Comparison of ENCODE assay signal across 8 cellular contexts in genomic region chr1:62045579-62045978, GRCh38.
DNase-seq lines count a peak whose midpoint lies in the region; ATAC-seq and TF ChIP-seq lines count a peak whose summit lies in the region.
"Had no signal": no experiment of that assay in that cellular context is flagged by ENCODE, and none has a peak within 500 bp of the region (broad histone marks: within the 10 kb centered on the region; RNA-seq: fewer than 3 reads in every experiment).

No MANE protein-coding gene starts in this region.

- CTCF ChIA-PET in activated CD8-positive, alpha-beta T cell treated with anti-CD3 and anti-CD28 coated beads for 36 hours (lab: Charles Lee): interaction anchor here (1.1 to 1.5 kb wide), 2 partner anchors 37 to 86 kb away, joined by 3 to 4 read pairs; no protein-coding TSS in a partner anchor

- H3K4me1 Mint-ChIP-seq in endothelial cell (ENCODE audit: unreplicated experiment): peaks cover 15% of the 10 kb centered on the region
- H3K4me1 Mint-ChIP-seq in activated CD8-positive, alpha-beta T cell treated with anti-CD3 and anti-CD28 coated beads for 36 hours (ENCODE audit: low read depth): no peaks in the 10 kb centered on the region

- no peak overlapping the region for H3K27ac Mint-ChIP-seq in endothelial cell (ENCODE audit: unreplicated experiment)
- H3K27ac Mint-ChIP-seq in activated CD8-positive, alpha-beta T cell treated with anti-CD3 and anti-CD28 coated beads for 36 hours: no peak overlapping the region

- no peaks in the 10 kb centered on the region for H3K27me3 Mint-ChIP-seq in endothelial cell (ENCODE audit: unreplicated experiment)
- H3K27me3 Mint-ChIP-seq in activated CD8-positive, alpha-beta T cell treated with anti-CD3 and anti-CD28 coated beads for 36 hours: no peaks in the 10 kb centered on the region

- DNase-seq in H4 (ENCODE audit: low spot score) (peak; percentile 49), NCI-H2107 treated with DMSO at 0.1 percent for 48 hours (lab: John Stamatoyannopoulos, UW; ENCODE audit: unreplicated experiment) (peak; percentile 54), cerebellar cortex (ENCODE audit: low spot score) (peak; percentile 98), renal cortical epithelial cell (ENCODE audit: low read depth) (peak; percentile 54), endothelial cell (ENCODE audit: low spot score) (no peak)
- no peak for DNase-seq in activated CD8-positive, alpha-beta T cell treated with anti-CD3 and anti-CD28 coated beads for 36 hours
- DNase-seq: activated CD4-positive, alpha-beta T cell treated with anti-CD3 and anti-CD28 coated beads, Interleukin-2, amount 50 U/mL, for 4 hours had no signal

- no peaks in the 10 kb centered on the region for H3K36me3 Mint-ChIP-seq in endothelial cell (ENCODE audit: low read depth, unreplicated experiment)
- no peaks in the 10 kb centered on the region for H3K36me3 Mint-ChIP-seq in activated CD8-positive, alpha-beta T cell treated with anti-CD3 and anti-CD28 coated beads for 36 hours (ENCODE audit: low read depth)

- TF ChIP-seq CTCF in endothelial cell (IDR thresholded peaks at IDR 0.05; ENCODE audit: unreplicated experiment): no peak
- no peak for TF ChIP-seq CTCF in activated CD8-positive, alpha-beta T cell treated with anti-CD3 and anti-CD28 coated beads for 36 hours (IDR thresholded peaks at IDR 0.05)

- no peaks in the 10 kb centered on the region for H3K9me3 Mint-ChIP-seq in endothelial cell (ENCODE audit: unreplicated experiment)
- H3K9me3 Mint-ChIP-seq in activated CD8-positive, alpha-beta T cell treated with anti-CD3 and anti-CD28 coated beads for 36 hours: no peaks in the 10 kb centered on the region

- no peak for ATAC-seq in activated CD8-positive, alpha-beta T cell treated with anti-CD3 and anti-CD28 coated beads for 36 hours
- no peak for ATAC-seq in GM18511 (IDR thresholded peaks at IDR 0.05; ENCODE audit: unreplicated experiment)

- intact Hi-C loops in activated CD8-positive, alpha-beta T cell treated with anti-CD3 and anti-CD28 coated beads for 36 hours (cut with micrococcal nuclease): no loop called here

- no peak overlapping the region for H3K4me3 Mint-ChIP-seq in endothelial cell (ENCODE audit: unreplicated experiment)
- no peak overlapping the region for H3K4me3 Mint-ChIP-seq in activated CD8-positive, alpha-beta T cell treated with anti-CD3 and anti-CD28 coated beads for 36 hours

- POLR2A ChIA-PET in activated CD8-positive, alpha-beta T cell treated with anti-CD3 and anti-CD28 coated beads for 36 hours (lab: Charles Lee): no interaction called here

Comparison
In these comparisons a context has a peak if more than half of its experiments do, and no peak if none do; other contexts are left out.
1. DNase-seq: peak in H4 (single experiment), NCI-H2107 treated with DMSO at 0.1 percent for 48 hours (single experiment), cerebellar cortex (single experiment) and renal cortical epithelial cell (single experiment); none in endothelial cell (single experiment) and activated CD8-positive, alpha-beta T cell treated with anti-CD3 and anti-CD28 coated beads for 36 hours (single experiment).